In genomic region chr2:191840916-191841315, GRCh38 we compare ENCODE assay signal across 26 cellular contexts. TPM values are rescaled to one million over a fixed set of nuclear protein-coding genes. Genes with fewer than 3 reads are reported as not detected.
"Had no signal": no experiment of that assay in that cellular context is flagged by ENCODE, and none has a peak within 500 bp of the region (broad histone marks: within the 10 kb centered on the region; RNA-seq: fewer than 3 reads in every experiment).

No MANE protein-coding gene starts in this region.

- H3K4me1 Mint-ChIP-seq: activated B cell treated with CpG ODN at 0.5 μM for 24 hours; activated CD4-positive, alpha-beta T cell treated with anti-CD3 and anti-CD28 coated beads for 36 hours; activated naive CD4-positive, alpha-beta T cell treated with anti-CD3 and anti-CD28 coated beads, Interleukin-2, amount 10 ng/mL, durations not matched to agents 7 days and 5 days; activated naive CD8-positive, alpha-beta T cell treated with anti-CD3 and anti-CD28 coated beads, Interleukin-2, amount 50 U/mL, for 24 hours had no signal

- H3K36me3 ChIP-seq: cardiac muscle cell, thoracic aorta had no signal

- H3K9ac ChIP-seq: parathyroid adenoma had no signal

- DNase-seq: activated B cell treated with CpG ODN at 0.5 μM for 24 hours; activated CD4-positive, alpha-beta memory T cell treated with anti-CD3 and anti-CD28 coated beads for 36 hours; activated CD4-positive, alpha-beta T cell treated with anti-CD3 and anti-CD28 coated beads for 36 hours; activated effector memory CD4-positive, alpha-beta T cell treated with Interleukin-2 at 50 U/mL for 16 hours; activated naive CD4-positive, alpha-beta T cell treated with anti-CD3 and anti-CD28 coated beads, Interleukin-2, amount 10 ng/mL, durations not matched to agents 7 days and 5 days; activated naive CD8-positive, alpha-beta T cell treated with anti-CD3 and anti-CD28 coated beads, Interleukin-2, amount 50 U/mL, for 24 hours; activated T-cell treated with anti-CD3 and anti-CD28 coated beads, Interleukin-2, amount 50 U/mL, for 72 hours; effector CD8-positive, alpha-beta T cell; mesendoderm; mucosa of descending colon; naive B cell; nucleus accumbens; sigmoid colon; spleen; stimulated activated CD4-positive, alpha-beta T cell treated with anti-CD3 and anti-CD28 coated beads, Interleukin-4, amount 100 ng/mL, for 1 hour; stimulated activated naive CD4-positive, alpha-beta T cell; SW 1271; T-helper 17 cell; upper lobe of left lung had no signal

- ATAC-seq: activated CD4-positive, alpha-beta T cell treated with anti-CD3 and anti-CD28 coated beads for 36 hours; activated naive CD8-positive, alpha-beta T cell treated with anti-CD3 and anti-CD28 coated beads, Interleukin-2, amount 50 U/mL, for 24 hours; activated T-cell treated with anti-CD3 and anti-CD28 coated beads, Interleukin-2, amount 50 U/mL, for 72 hours; esophagus mucosa; mucosa of descending colon; T-helper 17 cell had no signal

- H3K4me3 ChIP-seq: cardiac muscle cell, mucosa of descending colon, SK-N-MC, thoracic aorta had no signal

- H3K27ac ChIP-seq: cardiac muscle cell, parathyroid adenoma, SK-N-MC, thoracic aorta had no signal

- H3K79me2 ChIP-seq: parathyroid adenoma had no signal

- H3K36me3 Mint-ChIP-seq: activated CD4-positive, alpha-beta memory T cell treated with anti-CD3 and anti-CD28 coated beads for 36 hours; activated naive CD4-positive, alpha-beta T cell treated with anti-CD3 and anti-CD28 coated beads, Interleukin-2, amount 10 ng/mL, durations not matched to agents 7 days and 5 days; naive B cell had no signal

- H3K27me3 Mint-ChIP-seq: activated B cell treated with CpG ODN at 0.5 μM for 24 hours had no signal

- H3K9me3 Mint-ChIP-seq: activated B cell treated with CpG ODN at 0.5 μM for 24 hours; activated CD4-positive, alpha-beta memory T cell treated with anti-CD3 and anti-CD28 coated beads for 36 hours; activated naive CD4-positive, alpha-beta T cell treated with anti-CD3 and anti-CD28 coated beads, Interleukin-2, amount 10 ng/mL, durations not matched to agents 7 days and 5 days; activated naive CD8-positive, alpha-beta T cell treated with anti-CD3 and anti-CD28 coated beads, Interleukin-2, amount 50 U/mL, for 24 hours; activated T-cell treated with anti-CD3 and anti-CD28 coated beads, Interleukin-2, amount 50 U/mL, for 72 hours; naive B cell had no signal

- H3K4me1 ChIP-seq: parathyroid adenoma had no signal

- H3K9me3 ChIP-seq: mucosa of descending colon, sigmoid colon, spleen, thoracic aorta, upper lobe of left lung had no signal

- H3K27ac Mint-ChIP-seq: activated B cell treated with CpG ODN at 0.5 μM for 24 hours; activated CD4-positive, alpha-beta memory T cell treated with anti-CD3 and anti-CD28 coated beads for 36 hours; activated CD4-positive, alpha-beta T cell treated with anti-CD3 and anti-CD28 coated beads for 36 hours; activated naive CD4-positive, alpha-beta T cell treated with anti-CD3 and anti-CD28 coated beads, Interleukin-2, amount 10 ng/mL, durations not matched to agents 7 days and 5 days; activated naive CD8-positive, alpha-beta T cell treated with anti-CD3 and anti-CD28 coated beads, Interleukin-2, amount 50 U/mL, for 24 hours; activated T-cell treated with anti-CD3 and anti-CD28 coated beads, Interleukin-2, amount 50 U/mL, for 72 hours; dendritic cell treated with granulocyte-macrophage colony-stimulating factor and Interleukin-4, amounts not matched to agents 40 ng/mL and 50 ng/mL, for 4 days; naive B cell; T-helper 17 cell had no signal

- H3K27me3 ChIP-seq: cardiac muscle cell, sigmoid colon, upper lobe of left lung had no signal

- H2AFZ ChIP-seq: parathyroid adenoma had no signal

- H3K4me3 Mint-ChIP-seq: activated B cell treated with CpG ODN at 0.5 μM for 24 hours; activated CD4-positive, alpha-beta memory T cell treated with anti-CD3 and anti-CD28 coated beads for 36 hours; activated CD4-positive, alpha-beta T cell treated with anti-CD3 and anti-CD28 coated beads for 36 hours; activated naive CD4-positive, alpha-beta T cell treated with anti-CD3 and anti-CD28 coated beads, Interleukin-2, amount 10 ng/mL, durations not matched to agents 7 days and 5 days; activated naive CD8-positive, alpha-beta T cell treated with anti-CD3 and anti-CD28 coated beads, Interleukin-2, amount 50 U/mL, for 24 hours; activated T-cell treated with anti-CD3 and anti-CD28 coated beads, Interleukin-2, amount 50 U/mL, for 72 hours; dendritic cell treated with granulocyte-macrophage colony-stimulating factor and Interleukin-4, amounts not matched to agents 40 ng/mL and 50 ng/mL, for 4 days; naive B cell; T-helper 17 cell had no signal

RNA-seq across cellular contexts. Expression of gene CAVIN2, which starts 6.0 kb away (rescaled TPM):
- total RNA-seq: activated B cell treated with CpG ODN at 0.5 μM for 24 hours; activated CD4-positive, alpha-beta memory T cell treated with anti-CD3 and anti-CD28 coated beads for 36 hours; activated CD4-positive, alpha-beta T cell treated with anti-CD3 and anti-CD28 coated beads for 36 hours; activated T-cell treated with anti-CD3 and anti-CD28 coated beads, Interleukin-2, amount 50 U/mL, for 72 hours had no signal
- polyA plus RNA-seq: neural cell had no signal
